In the genomic region with DNA sequence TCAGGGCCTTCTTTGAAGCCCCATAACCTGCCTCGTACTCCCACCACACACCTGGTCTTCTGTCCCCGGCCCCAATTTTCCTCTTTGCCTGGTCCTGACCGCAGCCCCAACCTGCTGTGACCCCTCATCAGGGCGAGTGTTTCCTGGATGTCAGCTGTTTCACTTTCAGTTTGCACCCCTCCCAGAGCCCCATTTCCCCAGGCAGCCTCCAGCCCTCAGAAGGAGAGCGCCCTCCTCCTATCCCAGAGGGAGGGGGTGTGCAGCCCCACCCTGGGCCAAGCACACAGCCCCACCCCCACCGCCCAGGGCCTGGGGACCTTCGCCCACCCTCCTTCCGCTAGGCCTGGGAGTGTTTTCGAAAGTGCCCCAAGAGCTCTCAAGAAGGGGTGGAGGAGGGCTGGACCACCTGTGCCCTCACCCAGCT, we compare ENCODE assay signal across 8 cellular contexts. TPM values are rescaled to one million over a fixed set of nuclear protein-coding genes. Genes with fewer than 3 reads are reported as not detected.
A peak's percentile ranks its signal among the peaks of the same experiment; 100 is the strongest.
DNase-seq lines count a peak whose midpoint lies in the region; ATAC-seq and TF ChIP-seq lines count a peak whose summit lies in the region.

No MANE protein-coding gene starts in this region.

- peaks cover 21% of the 10 kb centered on the region for H3K79me2 ChIP-seq in OCI-LY7 (ENCODE audit: insufficient read depth, low read depth, low read length)

- H3K27ac Mint-ChIP-seq in CD4-positive, alpha-beta memory T cell = peak overlapping the region; percentile 98 to 100 (median 99)
- H3K27ac Mint-ChIP-seq in MCF 10A (ENCODE audit: low read depth, unreplicated experiment) = peak overlapping the region; percentile 97
- peak overlapping the region; percentile 94 to 99 (median 98) for H3K27ac Mint-ChIP-seq in naive thymus-derived CD8-positive, alpha-beta T cell

- no peaks in the 10 kb centered on the region for H3K9me3 ChIP-seq in CD4-positive, alpha-beta memory T cell (ENCODE audit: control insufficient read depth in 1 of 2, low read length in 2 of 2)
- no peaks in the 10 kb centered on the region for H3K9me3 ChIP-seq in OCI-LY7 (ENCODE audit: low read length)

- H3K9me3 Mint-ChIP-seq in CD4-positive, alpha-beta memory T cell = no peaks in the 10 kb centered on the region
- no peaks in the 10 kb centered on the region for H3K9me3 Mint-ChIP-seq in MCF 10A (ENCODE audit: unreplicated experiment)
- no peaks in the 10 kb centered on the region for H3K9me3 Mint-ChIP-seq in naive thymus-derived CD8-positive, alpha-beta T cell

- H3K4me1 Mint-ChIP-seq in CD4-positive, alpha-beta memory T cell = peaks cover 14 to 50% (median 28%) of the 10 kb centered on the region in 4 donors
- H3K4me1 Mint-ChIP-seq in MCF 10A (ENCODE audit: insufficient read depth, unreplicated experiment) = peaks cover 28% of the 10 kb centered on the region
- peaks cover 11 to 35% (median 31%) of the 10 kb centered on the region in 4 donors for H3K4me1 Mint-ChIP-seq in naive thymus-derived CD8-positive, alpha-beta T cell

- no peak overlapping the region for H2AFZ ChIP-seq in OCI-LY7 (ENCODE audit: low read length)

- no peaks in the 10 kb centered on the region for H3K27me3 Mint-ChIP-seq in CD4-positive, alpha-beta memory T cell
- no peaks in the 10 kb centered on the region for H3K27me3 Mint-ChIP-seq in MCF 10A (ENCODE audit: insufficient read depth, unreplicated experiment)
- H3K27me3 Mint-ChIP-seq in naive thymus-derived CD8-positive, alpha-beta T cell = no peaks in the 10 kb centered on the region

- CTCF ChIA-PET in CD4-positive, alpha-beta memory T cell (lab: Charles Lee; ENCODE audit: partially characterized antibody) = interaction anchor here (0.7 to 3.8 kb wide), 10 partner anchors 9 to 162 kb away, joined by 3 to 20 read pairs (median 4); no protein-coding TSS in a partner anchor
- CTCF ChIA-PET in OCI-LY7 (lab: Charles Lee; ENCODE audit: unreplicated experiment) (interaction anchor here (0.6 to 1.2 kb wide), 3 partner anchors 29 to 161 kb away, joined by 3 to 10 read pairs (median 3); no protein-coding TSS in a partner anchor), MCF 10A (lab: Yijun Ruan, JAX) (interaction anchor here (0.7 to 1.7 kb wide), 6 partner anchors 8 to 133 kb away, joined by 3 to 5 read pairs (median 4); partner anchors contain the start of gene UQCC2)

- DNase-seq in CD4-positive, alpha-beta memory T cell = peak; percentile 60 to 78 (median 65)
- DNase-seq in OCI-LY7 (ENCODE audit: low spot score) (peak; percentile 43), MCF 10A (ENCODE audit: unreplicated experiment) (no peak), NOMO-1 treated with DMSO at 0.1 percent for 48 hours (lab: John Stamatoyannopoulos, UW; ENCODE audit: unreplicated experiment) (no peak)
- peak in 7 of 10 donors; percentile 24 to 72 (median 48) for DNase-seq in naive thymus-derived CD8-positive, alpha-beta T cell
- no peak for DNase-seq in effector CD4-positive, alpha-beta T cell

- BruUV-seq in OCI-LY7 (replicated peaks; lab: Mats Ljungman, UMichigan) = no TSS peak
- BruUV-seq in MCF 10A (replicated peaks; lab: Mats Ljungman, UMichigan) = no TSS peak

- peak overlapping the region; percentile 90 for H3K27ac ChIP-seq in CD4-positive, alpha-beta memory T cell (ENCODE audit: low read depth, low read length)
- peak overlapping the region; percentile 58 for H3K27ac ChIP-seq in OCI-LY7 (ENCODE audit: low read depth, low read length, poor library complexity, severe bottlenecking)

- H3K4me2 ChIP-seq in OCI-LY7 (ENCODE audit: low read length) = peak overlapping the region; percentile 94

- peaks cover 33% of the 10 kb centered on the region for H3K36me3 ChIP-seq in CD4-positive, alpha-beta memory T cell (ENCODE audit: insufficient read depth, low read length)
- H3K36me3 ChIP-seq in OCI-LY7 (ENCODE audit: insufficient read depth, low read length) = peaks cover 37% of the 10 kb centered on the region

- POLR2A ChIA-PET in CD4-positive, alpha-beta memory T cell (lab: Charles Lee; ENCODE audit: partially characterized antibody) = interaction anchor here (0.6 to 3.9 kb wide), 18 partner anchors 7 to 607 kb away, joined by 3 to 35 read pairs (median 8); partner anchors contain the start of genes B3GALT4, CUTA, ITPR3 and RPS18
- POLR2A ChIA-PET in OCI-LY7 (lab: Charles Lee) = interaction anchor here (0.6 to 2.2 kb wide), 5 partner anchors 8 to 866 kb away, joined by 3 to 8 read pairs (median 4); partner anchors contain the start of gene UQCC2
- POLR2A ChIA-PET in MCF 10A (lab: Yijun Ruan, JAX) = interaction anchor here (0.7 to 3.2 kb wide), 13 partner anchors 8 to 281 kb away, joined by 3 to 20 read pairs (median 7); partner anchors contain the start of genes CUTA, ITPR3, LEMD2 and UQCC2
- POLR2A ChIA-PET in naive thymus-derived CD8-positive, alpha-beta T cell (lab: Charles Lee) = interaction anchor here (0.5 to 3.3 kb wide), 11 partner anchors 8 to 272 kb away, joined by 3 to 21 read pairs (median 7); partner anchors contain the start of gene ITPR3

- peak overlapping the region; percentile 93 to 100 (median 98) for H3K4me3 Mint-ChIP-seq in CD4-positive, alpha-beta memory T cell
- H3K4me3 Mint-ChIP-seq in MCF 10A (ENCODE audit: unreplicated experiment) = peak overlapping the region; percentile 85
- H3K4me3 Mint-ChIP-seq in naive thymus-derived CD8-positive, alpha-beta T cell = peak overlapping the region; percentile 90 to 97 (median 94)

- peaks cover 28 to 44% of the 10 kb centered on the region in 2 donors for H3K36me3 Mint-ChIP-seq in CD4-positive, alpha-beta memory T cell
- peaks cover 34% of the 10 kb centered on the region for H3K36me3 Mint-ChIP-seq in MCF 10A (ENCODE audit: insufficient read depth, unreplicated experiment)
- H3K36me3 Mint-ChIP-seq in naive thymus-derived CD8-positive, alpha-beta T cell = peaks cover 0 to 41% (median 2%) of the 10 kb centered on the region in 3 donors

- H3K27me3 ChIP-seq in CD4-positive, alpha-beta memory T cell (ENCODE audit: insufficient read depth, low read length) = no peaks in the 10 kb centered on the region

- H4K20me1 ChIP-seq in OCI-LY7 (ENCODE audit: insufficient read depth, low read length) = no peaks in the 10 kb centered on the region

- H3K4me3 ChIP-seq in CD4-positive, alpha-beta memory T cell (ENCODE audit: low read length in 2 of 2) = peak overlapping the region; percentile 88 to 98
- peak overlapping the region; percentile 94 for H3K4me3 ChIP-seq in OCI-LY7 (ENCODE audit: low read depth, low read length, poor library complexity, severe bottlenecking)

- H3K4me1 ChIP-seq in CD4-positive, alpha-beta memory T cell (ENCODE audit: insufficient read depth, low read length) = peaks cover 26% of the 10 kb centered on the region
- H3K4me1 ChIP-seq in OCI-LY7 (ENCODE audit: insufficient read depth, low read length, poor library complexity, severe bottlenecking) = peaks cover 23% of the 10 kb centered on the region

- no peaks in the 10 kb centered on the region for H3K9me2 ChIP-seq in OCI-LY7 (ENCODE audit: insufficient read depth, low read length)

- intact Hi-C loops in CD4-positive, alpha-beta memory T cell (cut with micrococcal nuclease) = loop anchor here (2.0 to 10.0 kb wide), 3 partner anchors 42 to 374 kb away; partner anchors contain the start of genes B3GALT4, HSD17B8, ITPR3 and RING1
- intact Hi-C loops in OCI-LY7 (cut with micrococcal nuclease; ENCODE audit: unreplicated experiment) (no loop called here), MCF 10A (cut with micrococcal nuclease) (loop anchor here (1.0 kb wide), 1 partner anchor 124 kb away; the partner anchor contains the start of gene ZBTB9)

- ATAC-seq in naive thymus-derived CD8-positive, alpha-beta T cell = peak; percentile 39
- ATAC-seq in HG02938 (IDR thresholded peaks at IDR 0.05; ENCODE audit: unreplicated experiment) = no peak
- ATAC-seq in HG03095 (IDR thresholded peaks at IDR 0.05; ENCODE audit: unreplicated experiment) = no peak

- no peak; the same call in 1 of the 2 replicates for TF ChIP-seq CTCF in OCI-LY7 (conservative IDR thresholded peaks at IDR 0.05; ENCODE audit: low read length)
- TF ChIP-seq CTCF in MCF 10A (IDR thresholded peaks at IDR 0.05; ENCODE audit: unreplicated experiment) = no peak

RNA-seq across cellular contexts. Expression of gene BAK1, which starts 1.5 kb away (rescaled TPM):
- 10 to 100 TPM; 26.2 to 27.2 TPM for total RNA-seq in CD4-positive, alpha-beta memory T cell
- polyA plus RNA-seq in CD4-positive, alpha-beta memory T cell = 10 to 100 TPM; 28.1 to 41.6 TPM
- total RNA-seq in OCI-LY7 (2014; rRNA removed; shearing (Covaris generic)) = 10.6 and 13.9 TPM in 2 replicates
- total RNA-seq in OCI-LY7 (2022) (29.9 and 33.8 TPM in 2 replicates), MCF 10A (2022) (45.8 and 57.7 TPM in 2 replicates)
- total RNA-seq in naive thymus-derived CD8-positive, alpha-beta T cell = 10 to 100 TPM; 16.3 to 16.5 TPM
- 10 to 100 TPM; 11.8 to 20.9 (median 13.2) TPM for polyA plus RNA-seq in naive thymus-derived CD8-positive, alpha-beta T cell

RNA-seq across cellular contexts. Expression of gene ITPR3, which starts 42.5 kb away (rescaled TPM):
- total RNA-seq in CD4-positive, alpha-beta memory T cell = 10 to 100 TPM; 71.2 to 72.4 TPM
- 1 to 10 TPM in 1 of 2 donors, under 1 TPM in 1; 0.55 to 8.1 TPM for polyA plus RNA-seq in CD4-positive, alpha-beta memory T cell
- 47.8 and 56.6 TPM in 2 replicates for total RNA-seq in OCI-LY7 (2014; rRNA removed; shearing (Covaris generic))
- total RNA-seq in OCI-LY7 (2022) = 83.5 and 88.6 TPM in 2 replicates
- total RNA-seq in MCF 10A (2022) = 86.9 and 109 TPM in 2 replicates
- total RNA-seq in naive thymus-derived CD8-positive, alpha-beta T cell = 10 to 100 TPM; 44.3 to 46.2 TPM
- polyA plus RNA-seq in naive thymus-derived CD8-positive, alpha-beta T cell = 1 to 10 TPM in 2 of 3 donors, under 1 TPM in 1; 0.98 to 4.9 (median 2.4) TPM

Comparison
In these comparisons a context has a peak if more than half of its experiments do, and no peak if none do; other contexts are left out.
1. DNase-seq: peak in CD4-positive, alpha-beta memory T cell (5 of 5), OCI-LY7 (single experiment) and naive thymus-derived CD8-positive, alpha-beta T cell (7 of 10); none in MCF 10A (single experiment), effector CD4-positive, alpha-beta T cell (single experiment) and NOMO-1 treated with DMSO at 0.1 percent for 48 hours (single experiment).
2. ATAC-seq: peak in naive thymus-derived CD8-positive, alpha-beta T cell (2 of 2); none in HG02938 (single experiment) and HG03095 (single experiment).
3. Peak in every context shown above with its lines, with median percentiles within 50 percentile points of each other: H3K27ac Mint-ChIP-seq and H3K4me3 Mint-ChIP-seq.